Comparison of ENCODE assay signal across 24 cellular contexts in genomic region chr1:208232639-208233038, GRCh38. TPM values are rescaled to one million over a fixed set of nuclear protein-coding genes. Genes with fewer than 3 reads are reported as not detected.
A peak's percentile ranks its signal among the peaks of the same experiment; 100 is the strongest.
DNase-seq lines count a peak whose midpoint lies in the region; ATAC-seq and TF ChIP-seq lines count a peak whose summit lies in the region.
"Had no signal": no experiment of that assay in that cellular context is flagged by ENCODE, and none has a peak within 500 bp of the region (broad histone marks: within the 10 kb centered on the region; RNA-seq: fewer than 3 reads in every experiment).

No MANE protein-coding gene starts in this region.

- intact Hi-C loops in left ventricle myocardium inferior (cut with micrococcal nuclease): no loop called here
- intact Hi-C loops in left cardiac atrium (cut with DNase I): no loop called here
- intact Hi-C loops in sigmoid colon (cut with DNase I): loop anchor here (10.0 kb wide), 2 partner anchors 408 to 1538 kb away; no protein-coding TSS in a partner anchor
- intact Hi-C loops in vagina (cut with DNase I): loop anchor here (10.0 kb wide), 1 partner anchor 348 kb away; no protein-coding TSS in a partner anchor
- intact Hi-C loops in naive thymus-derived CD4-positive, alpha-beta T cell (cut with micrococcal nuclease): no loop called here

- ATAC-seq in left cardiac atrium: no peak
- no peak for ATAC-seq in naive thymus-derived CD4-positive, alpha-beta T cell
- ATAC-seq: A549; stimulated activated effector memory CD8-positive, alpha-beta T cell treated with anti-CD3 and anti-CD28 coated beads, Interleukin-12 subunit alpha, Interleukin-12 subunit beta, amount 100 ng/mL, for 72 hours had no signal

- peaks cover 0 to 1% (median 0%) of the 10 kb centered on the region in 11 donors for H3K9me3 Mint-ChIP-seq in naive thymus-derived CD4-positive, alpha-beta T cell
- H3K9me3 Mint-ChIP-seq: activated naive CD4-positive, alpha-beta T cell treated with anti-CD3 and anti-CD28 coated beads for 36 hours; naive B cell; stimulated activated effector memory CD8-positive, alpha-beta T cell treated with anti-CD3 and anti-CD28 coated beads, Interleukin-12 subunit alpha, Interleukin-12 subunit beta, amount 100 ng/mL, for 72 hours had no signal

- no peaks in the 10 kb centered on the region for H3K79me1 ChIP-seq in mesenchymal stem cell (replicated peaks; ENCODE audit: low read length, poor library complexity, severe bottlenecking)

- CTCF ChIA-PET in naive thymus-derived CD4-positive, alpha-beta T cell (lab: Charles Lee): interaction anchor here (2.0 kb wide), 1 partner anchor 12 kb away, joined by 6 read pairs; the partner anchor contains the start of gene PLXNA2

- peak overlapping the region; percentile 11 for H2BK120ac ChIP-seq in mesenchymal stem cell (ENCODE audit: low read depth, low read length)

- H3K36me3 ChIP-seq in left ventricle myocardium inferior: no peaks in the 10 kb centered on the region
- H3K36me3 ChIP-seq in mesenchymal stem cell (ENCODE audit: control insufficient read depth in 1 of 2, insufficient read depth in 2 of 2, low read depth in 1 of 2, low read length in 2 of 2): no peaks in the 10 kb centered on the region
- no peaks in the 10 kb centered on the region for H3K36me3 ChIP-seq in sigmoid colon
- H3K36me3 ChIP-seq in vagina: no peaks in the 10 kb centered on the region
- H3K36me3 ChIP-seq in tibial nerve: no peaks in the 10 kb centered on the region
- no peaks in the 10 kb centered on the region for H3K36me3 ChIP-seq in naive thymus-derived CD4-positive, alpha-beta T cell (ENCODE audit: control insufficient read depth in 2 of 3, insufficient read depth in 3 of 3, low read length in 3 of 3)
- H3K36me3 ChIP-seq: BLaER1 treated with 17β-estradiol and CSF1 and Interleukin-3, amounts not matched to agents 10 nM and 100 nM had no signal

- no peak overlapping the region for H2AFZ ChIP-seq in mesenchymal stem cell (ENCODE audit: low read depth, low read length)
- H2AFZ ChIP-seq: GM23248 had no signal

- H3K27ac Mint-ChIP-seq in naive thymus-derived CD4-positive, alpha-beta T cell: no peak overlapping the region
- H3K27ac Mint-ChIP-seq: activated naive CD4-positive, alpha-beta T cell treated with anti-CD3 and anti-CD28 coated beads for 36 hours; stimulated activated effector memory CD8-positive, alpha-beta T cell treated with anti-CD3 and anti-CD28 coated beads, Interleukin-12 subunit alpha, Interleukin-12 subunit beta, amount 100 ng/mL, for 72 hours had no signal

- H2AK5ac ChIP-seq in mesenchymal stem cell (ENCODE audit: low read length, severe bottlenecking): peak overlapping the region; percentile 41

- H2BK12ac ChIP-seq in mesenchymal stem cell (ENCODE audit: low read length in 2 of 2): no peak overlapping the region

- H3K27me3 ChIP-seq in left ventricle myocardium inferior (ENCODE audit: low read depth) (no peaks in the 10 kb centered on the region), mesenchymal stem cell (ENCODE audit: control insufficient read depth in 1 of 2, insufficient read depth in 1 of 2, low read length in 2 of 2) (peaks cover 0 to 1% of the 10 kb centered on the region in 2 experiments), sigmoid colon (no peaks in the 10 kb centered on the region), vagina (no peaks in the 10 kb centered on the region), tibial nerve (no peaks in the 10 kb centered on the region)
- no peaks in the 10 kb centered on the region for H3K27me3 ChIP-seq in naive thymus-derived CD4-positive, alpha-beta T cell (ENCODE audit: control insufficient read depth in 2 of 2, insufficient read depth in 2 of 2, low read length in 2 of 2)

- H3K4me3 Mint-ChIP-seq in naive thymus-derived CD4-positive, alpha-beta T cell: no peak overlapping the region
- H3K4me3 Mint-ChIP-seq: activated naive CD4-positive, alpha-beta T cell treated with anti-CD3 and anti-CD28 coated beads for 36 hours; naive B cell; stimulated activated effector memory CD8-positive, alpha-beta T cell treated with anti-CD3 and anti-CD28 coated beads, Interleukin-12 subunit alpha, Interleukin-12 subunit beta, amount 100 ng/mL, for 72 hours had no signal

- no peaks in the 10 kb centered on the region for H3K36me3 Mint-ChIP-seq in naive thymus-derived CD4-positive, alpha-beta T cell
- H3K36me3 Mint-ChIP-seq: naive B cell; stimulated activated effector memory CD8-positive, alpha-beta T cell treated with anti-CD3 and anti-CD28 coated beads, Interleukin-12 subunit alpha, Interleukin-12 subunit beta, amount 100 ng/mL, for 72 hours had no signal

- peak overlapping the region in 1 of 2 experiments; percentile 42 for H3K4ac ChIP-seq in mesenchymal stem cell (ENCODE audit: low read depth in 1 of 2, low read length in 2 of 2)

- H3K18ac ChIP-seq in mesenchymal stem cell (ENCODE audit: low read depth in 1 of 2, low read length in 2 of 2): peak overlapping the region in 1 of 2 experiments; percentile 52

- H3K27ac ChIP-seq in left ventricle myocardium inferior (replicated peaks) (peak overlapping the region; percentile 53), mesenchymal stem cell (ENCODE audit: low read length, poor library complexity, severe bottlenecking) (peak overlapping the region; percentile 38), sigmoid colon (peak overlapping the region; percentile 70 to 78 (median 76)), vagina (peak overlapping the region; percentile 59), tibial nerve (no peak overlapping the region)
- no peak overlapping the region for H3K27ac ChIP-seq in naive thymus-derived CD4-positive, alpha-beta T cell (ENCODE audit: low read depth, low read length)
- H3K27ac ChIP-seq: A549; BLaER1 treated with 17β-estradiol and CSF1 and Interleukin-3, amounts not matched to agents 10 nM and 100 nM; GM23248; skin epidermis had no signal

- TF ChIP-seq CTCF in left ventricle myocardium inferior (IDR thresholded peaks at IDR 0.05; ENCODE audit: borderline replicate concordance) (no peak), sigmoid colon (IDR thresholded peaks at IDR 0.05) (no peak), vagina (IDR thresholded peaks at IDR 0.05) (no peak), tibial nerve (IDR thresholded peaks at IDR 0.05) (no peak)

- H4K91ac ChIP-seq in mesenchymal stem cell (ENCODE audit: low read length): no peak overlapping the region

- no peak for TF ChIP-seq EP300 in sigmoid colon (IDR thresholded peaks at IDR 0.05)
- no peak for TF ChIP-seq EP300 in tibial nerve (IDR thresholded peaks at IDR 0.05)

- H3K9ac ChIP-seq in mesenchymal stem cell (ENCODE audit: low read length): no peak overlapping the region
- H3K9ac ChIP-seq: BLaER1 treated with 17β-estradiol and CSF1 and Interleukin-3, amounts not matched to agents 10 nM and 100 nM; GM23248 had no signal

- no peak for TF ChIP-seq POLR2A in sigmoid colon (IDR thresholded peaks at IDR 0.05)
- TF ChIP-seq POLR2A in vagina (IDR thresholded peaks at IDR 0.05): no peak
- TF ChIP-seq POLR2A in tibial nerve (IDR thresholded peaks at IDR 0.05): no peak

- peaks cover 22 to 55% (median 32%) of the 10 kb centered on the region in 5 donors for H3K27me3 Mint-ChIP-seq in naive thymus-derived CD4-positive, alpha-beta T cell

- DNase-seq in left ventricle myocardium inferior (no peak), left cardiac atrium (no peak), mesenchymal stem cell (no peak), sigmoid colon (no peak), vagina (ENCODE audit: extremely low spot score in 2 of 2) (no peak), tibial nerve (ENCODE audit: low spot score in 2 of 2) (no peak), KG1 (lab: John Stamatoyannopoulos, UW) (no peak)
- no peak for DNase-seq in naive thymus-derived CD4-positive, alpha-beta T cell
- DNase-seq: activated CD8-positive, alpha-beta memory T cell treated with anti-CD3 and anti-CD28 coated beads for 24 hours; activated naive CD4-positive, alpha-beta T cell treated with anti-CD3 and anti-CD28 coated beads for 36 hours; activated T-cell treated with anti-CD3 and anti-CD28 coated beads, Interleukin-2, amount 50 U/mL, for 48 hours; amniotic stem cell; Calu3; GM23248; Kasumi-1; naive B cell; NCI-H1930; NCI-H446 treated with DMSO at 0.1 percent for 48 hours; SIG-M5; stimulated activated CD4-positive, alpha-beta T cell treated with anti-CD3 and anti-CD28 coated beads, Interleukin-2, amount 100 ng/mL, for 24 hours had no signal

- no peak overlapping the region for H3K14ac ChIP-seq in mesenchymal stem cell (ENCODE audit: low read length in 2 of 2)

- no peak overlapping the region for H3K23ac ChIP-seq in mesenchymal stem cell (ENCODE audit: low read length in 2 of 2)

- H3K4me3 ChIP-seq in left ventricle myocardium inferior (no peak overlapping the region), mesenchymal stem cell (ENCODE audit: insufficient read depth in 1 of 2, low read depth in 1 of 2, low read length in 2 of 2) (no peak overlapping the region), sigmoid colon (no peak overlapping the region), vagina (no peak overlapping the region), tibial nerve (no peak overlapping the region)
- no peak overlapping the region for H3K4me3 ChIP-seq in naive thymus-derived CD4-positive, alpha-beta T cell (ENCODE audit: low read length)
- H3K4me3 ChIP-seq: A549; BLaER1 treated with 17β-estradiol and CSF1 and Interleukin-3, amounts not matched to agents 10 nM and 100 nM; GM23248; skin epidermis had no signal

- POLR2A ChIA-PET in naive thymus-derived CD4-positive, alpha-beta T cell (lab: Charles Lee): no interaction called here

- peak overlapping the region; percentile 15 for H4K8ac ChIP-seq in mesenchymal stem cell (ENCODE audit: low read length)

- H3K9me3 ChIP-seq in left ventricle myocardium inferior (replicated peaks) (no peaks in the 10 kb centered on the region), mesenchymal stem cell (ENCODE audit: control insufficient read depth, low read length) (no peaks in the 10 kb centered on the region), sigmoid colon (no peaks in the 10 kb centered on the region), vagina (no peaks in the 10 kb centered on the region), tibial nerve (no peaks in the 10 kb centered on the region)
- no peaks in the 10 kb centered on the region for H3K9me3 ChIP-seq in naive thymus-derived CD4-positive, alpha-beta T cell (ENCODE audit: control insufficient read depth in 2 of 3, low read length in 3 of 3)
- H3K9me3 ChIP-seq: A549; BLaER1 treated with 17β-estradiol and CSF1 and Interleukin-3, amounts not matched to agents 10 nM and 100 nM had no signal

- no peak overlapping the region for H2BK15ac ChIP-seq in mesenchymal stem cell (ENCODE audit: low read depth, poor library complexity, severe bottlenecking)

- H3K4me1 Mint-ChIP-seq in naive thymus-derived CD4-positive, alpha-beta T cell: peaks cover 9 to 17% (median 12%) of the 10 kb centered on the region in 7 donors

- no peak overlapping the region for H3K4me2 ChIP-seq in mesenchymal stem cell (ENCODE audit: low read length, poor library complexity, severe bottlenecking)
- H3K4me2 ChIP-seq: A549; BLaER1 treated with 17β-estradiol and CSF1 and Interleukin-3, amounts not matched to agents 10 nM and 100 nM had no signal

- H2BK5ac ChIP-seq in mesenchymal stem cell (ENCODE audit: low read depth, low read length, poor library complexity, severe bottlenecking): no peak overlapping the region

- H3K4me1 ChIP-seq in left ventricle myocardium inferior (peaks cover 96% of the 10 kb centered on the region), mesenchymal stem cell (ENCODE audit: control insufficient read depth, insufficient read depth, low read depth, low read length) (peaks cover 40% of the 10 kb centered on the region), sigmoid colon (peaks cover 0 to 84% (median 83%) of the 10 kb centered on the region in 4 donors), vagina (peaks cover 64% of the 10 kb centered on the region), tibial nerve (peaks cover 0 to 67% (median 13%) of the 10 kb centered on the region in 4 donors)
- H3K4me1 ChIP-seq in naive thymus-derived CD4-positive, alpha-beta T cell (ENCODE audit: control insufficient read depth in 2 of 2, insufficient read depth in 2 of 2, low read length in 2 of 2): peaks cover 3 to 4% of the 10 kb centered on the region in 2 donors
- H3K4me1 ChIP-seq: A549 had no signal

- 85% methylated on average over 3 of the region's 3 CpGs for WGBS in mesenchymal stem cell
- 92 to 94% methylated on average over 3 of the region's 3 CpGs for WGBS in sigmoid colon, 2 donors
- 86 to 94% methylated on average over 3 of the region's 3 CpGs for WGBS in tibial nerve, 2 donors

RNA-seq across cellular contexts. Expression of gene PLXNA2, which starts 11.5 kb away (rescaled TPM):
- total RNA-seq in left ventricle myocardium inferior: 29.1 TPM
- 10 to 100 TPM; 13.3 to 43.4 TPM for total RNA-seq in left cardiac atrium
- polyA plus RNA-seq in mesenchymal stem cell (2013, experiment 1 of 2): 4.6 TPM
- polyA plus RNA-seq in mesenchymal stem cell (2013, experiment 2 of 2): 4.6 TPM
- 10 to 100 TPM in 2 of 4 donors, 1 to 10 TPM in 2; 5.1 to 16.1 (median 8.4) TPM for total RNA-seq in sigmoid colon
- polyA plus RNA-seq in sigmoid colon: 10 to 100 TPM in 1 of 3 donors, 1 to 10 TPM in 2; 2.4 to 14.2 (median 4.9) TPM
- 38.3 TPM for total RNA-seq in vagina
- 10 to 100 TPM; 17.2 to 29.7 (median 24.6) TPM for total RNA-seq in tibial nerve
- 1 to 10 TPM in 4 of 5 experiments, under 1 TPM in 1; 0.70 to 5.4 (median 1.4) TPM for total RNA-seq in naive thymus-derived CD4-positive, alpha-beta T cell
- polyA plus RNA-seq in naive thymus-derived CD4-positive, alpha-beta T cell: not detected

Comparison
In these comparisons a context has a peak if more than half of its experiments do, and no peak if none do; other contexts are left out.
1. H3K27ac ChIP-seq: peak in left ventricle myocardium inferior (single experiment), mesenchymal stem cell (single experiment), sigmoid colon (4 of 4) and vagina (single experiment); none in tibial nerve (0 of 4) and naive thymus-derived CD4-positive, alpha-beta T cell (single experiment).
2. intact Hi-C loops: an anchor here in sigmoid colon (10.0 kb wide) and vagina (10.0 kb wide); none called in left ventricle myocardium inferior, left cardiac atrium and naive thymus-derived CD4-positive, alpha-beta T cell.